ENCODE assay signal across 8 cellular contexts in the genomic region with DNA sequence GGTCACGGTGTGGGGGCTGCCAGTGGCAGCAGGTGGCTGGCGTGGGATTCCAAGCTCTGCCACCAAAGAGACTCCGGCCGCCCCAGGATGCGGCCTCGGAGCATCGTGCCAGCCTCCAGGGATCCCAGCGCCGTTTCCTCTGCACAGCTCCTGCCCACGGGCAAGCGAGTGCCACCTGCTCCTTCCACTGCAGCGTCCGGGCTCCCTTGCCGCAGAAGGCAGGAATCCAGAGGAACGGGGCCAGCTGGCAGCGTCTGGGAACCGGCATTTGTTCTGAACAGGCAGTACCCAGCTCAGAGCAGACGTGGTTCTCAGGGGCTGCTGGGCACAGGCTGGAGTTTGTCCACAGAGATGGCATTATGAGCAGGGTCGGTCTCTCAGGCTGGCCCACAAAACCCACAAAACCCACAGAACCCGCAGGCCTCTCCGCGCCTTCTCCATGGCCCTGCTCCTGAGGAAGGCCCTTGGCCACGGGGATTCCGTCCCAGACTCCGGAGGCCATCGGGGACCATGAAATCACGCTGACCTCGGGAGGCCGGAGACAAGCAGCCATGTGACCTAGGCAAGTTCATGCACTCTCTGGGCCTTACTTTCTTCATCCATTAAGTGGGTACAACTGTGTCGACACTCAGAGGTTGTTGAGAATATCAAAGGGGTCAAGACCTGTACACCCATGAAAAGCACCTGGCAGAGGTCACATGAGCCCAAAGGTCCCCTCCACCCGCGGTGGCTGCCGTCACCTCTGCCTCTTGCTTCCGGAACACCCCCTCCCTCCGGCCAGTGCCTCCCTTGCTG. TPM values are rescaled to one million over a fixed set of nuclear protein-coding genes. Genes with fewer than 3 reads are reported as not detected.
DNase-seq lines count a peak whose midpoint lies in the region; ATAC-seq and TF ChIP-seq lines count a peak whose summit lies in the region.

No MANE protein-coding gene starts in this region.

- H3K27me3 Mint-ChIP-seq in activated CD4-positive, alpha-beta T cell treated with anti-CD3 and anti-CD28 coated beads, Interleukin-2, amount 10 ng/mL, durations not matched to agents 24 days and 14 days, result no peaks in the 10 kb centered on the region
- H3K27me3 Mint-ChIP-seq in activated CD4-positive, alpha-beta T cell treated with anti-CD3 and anti-CD28 coated beads for 36 hours, result no peaks in the 10 kb centered on the region

- peak overlapping the region; percentile 15 for H3K27ac ChIP-seq in vagina

- POLR2A ChIA-PET in activated CD4-positive, alpha-beta T cell treated with anti-CD3 and anti-CD28 coated beads for 36 hours (lab: Charles Lee), result interaction anchor here (1.1 kb wide), 1 partner anchor 170 kb away, joined by 3 read pairs; no protein-coding TSS in a partner anchor

- CTCF ChIA-PET in activated CD4-positive, alpha-beta T cell treated with anti-CD3 and anti-CD28 coated beads for 36 hours (lab: Charles Lee), result interaction anchor here (0.8 to 3.5 kb wide), 20 partner anchors 8 to 332 kb away, joined by 3 to 46 read pairs (median 4); no protein-coding TSS in a partner anchor

- H3K36me3 Mint-ChIP-seq in activated CD4-positive, alpha-beta T cell treated with anti-CD3 and anti-CD28 coated beads, Interleukin-2, amount 10 ng/mL, durations not matched to agents 24 days and 14 days (ENCODE audit: low read depth), result peaks cover 13% of the 10 kb centered on the region
- peaks cover 7% of the 10 kb centered on the region for H3K36me3 Mint-ChIP-seq in activated CD4-positive, alpha-beta T cell treated with anti-CD3 and anti-CD28 coated beads for 36 hours (ENCODE audit: low read depth)

- peaks cover 27% of the 10 kb centered on the region for H3K4me1 ChIP-seq in vagina

- peaks cover 0 to 18% of the 10 kb centered on the region in 2 donors for H3K36me3 ChIP-seq in vagina

- ATAC-seq in activated CD4-positive, alpha-beta T cell treated with anti-CD3 and anti-CD28 coated beads for 36 hours, result no peak
- no peak for ATAC-seq in GM18867 (IDR thresholded peaks at IDR 0.05; ENCODE audit: unreplicated experiment)

- DNase-seq in activated CD4-positive, alpha-beta T cell treated with anti-CD3 and anti-CD28 coated beads, Interleukin-2, amount 10 ng/mL, durations not matched to agents 24 days and 14 days, result no peak
- no peak for DNase-seq in activated CD4-positive, alpha-beta T cell treated with anti-CD3 and anti-CD28 coated beads for 36 hours
- DNase-seq in cerebellar cortex (ENCODE audit: low spot score), result peak; percentile 96
- DNase-seq in midbrain (lab: John Stamatoyannopoulos, UW), result peak; percentile 79
- no peak for DNase-seq in vagina (ENCODE audit: extremely low spot score in 2 of 2)
- no peak for DNase-seq in NCI-H748 treated with DMSO at 0.1 percent for 48 hours (lab: John Stamatoyannopoulos, UW)
- DNase-seq in activated T-cell treated with anti-CD3 and anti-CD28 coated beads, Interleukin-2, amount 50 U/mL, for 1 hour, result no peak

- no peak overlapping the region for H3K4me3 ChIP-seq in vagina

- peak overlapping the region; percentile 12 for H3K4me3 Mint-ChIP-seq in activated CD4-positive, alpha-beta T cell treated with anti-CD3 and anti-CD28 coated beads, Interleukin-2, amount 10 ng/mL, durations not matched to agents 24 days and 14 days
- no peak overlapping the region for H3K4me3 Mint-ChIP-seq in activated CD4-positive, alpha-beta T cell treated with anti-CD3 and anti-CD28 coated beads for 36 hours

- no peaks in the 10 kb centered on the region for H3K9me3 ChIP-seq in vagina

- no peaks in the 10 kb centered on the region for H3K9me3 Mint-ChIP-seq in activated CD4-positive, alpha-beta T cell treated with anti-CD3 and anti-CD28 coated beads, Interleukin-2, amount 10 ng/mL, durations not matched to agents 24 days and 14 days
- no peaks in the 10 kb centered on the region for H3K9me3 Mint-ChIP-seq in activated CD4-positive, alpha-beta T cell treated with anti-CD3 and anti-CD28 coated beads for 36 hours (ENCODE audit: low read depth)

- no peak for TF ChIP-seq POLR2A in vagina (IDR thresholded peaks at IDR 0.05)

- H3K4me1 Mint-ChIP-seq in activated CD4-positive, alpha-beta T cell treated with anti-CD3 and anti-CD28 coated beads, Interleukin-2, amount 10 ng/mL, durations not matched to agents 24 days and 14 days, result peaks cover 15% of the 10 kb centered on the region
- peaks cover 25% of the 10 kb centered on the region for H3K4me1 Mint-ChIP-seq in activated CD4-positive, alpha-beta T cell treated with anti-CD3 and anti-CD28 coated beads for 36 hours

- no peak for TF ChIP-seq CTCF in vagina (IDR thresholded peaks at IDR 0.05)

- no peak overlapping the region for H3K27ac Mint-ChIP-seq in activated CD4-positive, alpha-beta T cell treated with anti-CD3 and anti-CD28 coated beads, Interleukin-2, amount 10 ng/mL, durations not matched to agents 24 days and 14 days
- H3K27ac Mint-ChIP-seq in activated CD4-positive, alpha-beta T cell treated with anti-CD3 and anti-CD28 coated beads for 36 hours, result no peak overlapping the region

- intact Hi-C loops in activated CD4-positive, alpha-beta T cell treated with anti-CD3 and anti-CD28 coated beads, Interleukin-2, amount 10 ng/mL, durations not matched to agents 24 days and 14 days (cut with micrococcal nuclease), result no loop called here
- intact Hi-C loops in activated CD4-positive, alpha-beta T cell treated with anti-CD3 and anti-CD28 coated beads for 36 hours (cut with DNase I, micrococcal nuclease), result loop anchor here in 1 of 2 experiments (2.0 kb wide), 1 partner anchor 331 kb away; no protein-coding TSS in a partner anchor
- intact Hi-C loops in vagina (cut with DNase I), result loop anchor here (5.0 to 10.0 kb wide), 2 partner anchors 167 to 209 kb away; no protein-coding TSS in a partner anchor

- H3K27me3 ChIP-seq in vagina, result no peaks in the 10 kb centered on the region

RNA-seq across cellular contexts. Expression of a gene that starts 17.8 kb away (rescaled TPM):
- 15.7 and 16.3 TPM in 2 replicates for total RNA-seq in activated CD4-positive, alpha-beta T cell treated with anti-CD3 and anti-CD28 coated beads, Interleukin-2, amount 10 ng/mL, durations not matched to agents 24 days and 14 days
- 1 to 10 TPM; 8.5 to 9.1 TPM for total RNA-seq in activated CD4-positive, alpha-beta T cell treated with anti-CD3 and anti-CD28 coated beads for 36 hours
- total RNA-seq in vagina, result 7.9 TPM

RNA-seq across cellular contexts. Expression of a gene that starts 34.6 kb away (rescaled TPM):
- total RNA-seq in activated CD4-positive, alpha-beta T cell treated with anti-CD3 and anti-CD28 coated beads, Interleukin-2, amount 10 ng/mL, durations not matched to agents 24 days and 14 days, result 7,275 and 7,450 TPM in 2 replicates
- over 10,000 TPM in 1 of 2 experiments, 1,000 to 10,000 TPM in 1; 9,205 to 11,516 TPM for total RNA-seq in activated CD4-positive, alpha-beta T cell treated with anti-CD3 and anti-CD28 coated beads for 36 hours
- total RNA-seq in vagina, result 4,121 TPM

Comparison
In these comparisons a context has a peak if more than half of its experiments do, and no peak if none do; other contexts are left out.
1. DNase-seq: peak in cerebellar cortex (single experiment) and midbrain (single experiment); none in activated CD4-positive, alpha-beta T cell treated with anti-CD3 and anti-CD28 coated beads, Interleukin-2, amount 10 ng/mL, durations not matched to agents 24 days and 14 days (single experiment), activated CD4-positive, alpha-beta T cell treated with anti-CD3 and anti-CD28 coated beads for 36 hours (single experiment), vagina (0 of 2), NCI-H748 treated with DMSO at 0.1 percent for 48 hours (single experiment) and activated T-cell treated with anti-CD3 and anti-CD28 coated beads, Interleukin-2, amount 50 U/mL, for 1 hour (single experiment).